In the genomic region with DNA sequence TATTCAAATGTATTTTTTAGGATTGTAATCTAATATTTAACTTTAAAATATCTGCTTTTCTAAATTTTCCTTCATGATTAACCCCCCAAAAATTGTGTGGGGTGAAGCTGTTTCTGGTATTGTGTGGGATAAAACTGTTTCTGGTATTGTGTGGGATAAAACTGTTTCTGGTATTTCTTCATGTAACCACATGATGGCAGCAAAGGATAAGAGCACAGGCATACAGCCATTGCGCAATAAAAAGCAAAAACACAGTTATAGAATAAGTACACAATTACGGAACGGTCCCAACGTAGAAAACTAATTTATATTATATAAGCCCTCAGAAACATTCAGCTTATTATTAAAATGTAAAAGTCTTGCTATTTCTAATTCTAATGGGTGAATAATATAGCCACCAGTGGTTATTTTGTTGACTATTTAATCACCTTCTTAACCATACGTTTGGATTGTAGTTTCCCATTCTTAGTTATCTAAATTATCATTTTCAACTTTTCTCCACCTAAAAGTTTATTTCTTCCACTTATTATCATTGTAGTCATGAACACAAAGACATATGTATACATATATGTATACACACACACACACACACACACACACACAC, we compare ENCODE assay signal across 8 cellular contexts.
A peak's percentile ranks its signal among the peaks of the same experiment; 100 is the strongest.
DNase-seq lines count a peak whose midpoint lies in the region; ATAC-seq, FAIRE-seq and TF ChIP-seq lines count a peak whose summit lies in the region.

No MANE protein-coding gene starts in this region.

- H3K9ac ChIP-seq in astrocyte (ENCODE audit: low read length) = no peak overlapping the region

- no peaks in the 10 kb centered on the region for H3K27me3 Mint-ChIP-seq in astrocyte (ENCODE audit: low read depth, unreplicated experiment)

- H3K4me3 ChIP-seq in NB4 (ENCODE audit: low read depth, low read length) (no peak overlapping the region), astrocyte (ENCODE audit: insufficient read depth, low read depth, low read length) (no peak overlapping the region)

- no peaks in the 10 kb centered on the region for H3K4me1 Mint-ChIP-seq in astrocyte (ENCODE audit: low read depth, unreplicated experiment)

- TF ChIP-seq POLR2A in GM12891 (IDR thresholded peaks at IDR 0.05; ENCODE audit: low read depth, low read length) (no peak), NB4 (IDR thresholded peaks at IDR 0.05; ENCODE audit: extremely low read depth, insufficient read length) (no peak)

- no peaks in the 10 kb centered on the region for H3K27me3 ChIP-seq in astrocyte (ENCODE audit: insufficient read depth, low read length)

- H3K27ac Mint-ChIP-seq in astrocyte (ENCODE audit: unreplicated experiment) = no peak overlapping the region

- no peaks in the 10 kb centered on the region for H3K9me3 ChIP-seq in astrocyte (ENCODE audit: insufficient read depth, low read depth, low read length)

- peak; percentile 43 for TF ChIP-seq CTCF in NB4 (IDR thresholded peaks at IDR 0.05; ENCODE audit: low read depth, low read length)
- TF ChIP-seq CTCF in astrocyte (IDR thresholded peaks at IDR 0.05; ENCODE audit: insufficient read depth, low read depth, low read length) = peak; percentile 79

- H3K4me3 Mint-ChIP-seq in astrocyte (ENCODE audit: unreplicated experiment) = no peak overlapping the region

- no peak overlapping the region for H2AFZ ChIP-seq in astrocyte (ENCODE audit: low read depth, low read length)

- H3K27ac ChIP-seq in astrocyte (ENCODE audit: low read depth, low read length) = no peak overlapping the region

- peak; percentile 82 for ATAC-seq in HG02588 (IDR thresholded peaks at IDR 0.05; ENCODE audit: unreplicated experiment)

- H3K4me2 ChIP-seq in astrocyte (ENCODE audit: low read length) = peak overlapping the region; percentile 38

- H3K36me3 ChIP-seq in astrocyte (ENCODE audit: insufficient read depth, low read length) = no peaks in the 10 kb centered on the region

- H4K20me1 ChIP-seq in astrocyte (ENCODE audit: insufficient read depth, low read length) = no peaks in the 10 kb centered on the region

- H3K9me3 Mint-ChIP-seq in astrocyte (ENCODE audit: unreplicated experiment) = no peaks in the 10 kb centered on the region

- DNase-seq in AML-193 (lab: John Stamatoyannopoulos, UW) (peak; percentile 38 to 64), GM12891 (ENCODE audit: insufficient read length, low spot score) (peak; percentile 10), NB4 (ENCODE audit: low read depth) (peak; percentile 59), astrocyte (ENCODE audit: low read depth) (peak; percentile 25), hepatic stellate cell (ENCODE audit: low spot score) (peak; percentile 4), superior temporal gyrus (ENCODE audit: extremely low spot score) (peak; percentile 83)
- no peak for DNase-seq in stimulated activated CD4-positive, alpha-beta T cell treated with anti-CD3 and anti-CD28 coated beads, Interleukin-1b, Interleukin-23, amount 100 ng/mL, for 48 hours

- no peaks in the 10 kb centered on the region for H3K79me2 ChIP-seq in astrocyte (ENCODE audit: insufficient read depth, low read length)

- no peaks in the 10 kb centered on the region for H3K4me1 ChIP-seq in astrocyte (ENCODE audit: insufficient read depth, low read length)

- FAIRE-seq in GM12891 (lab: Jason Lieb, UNC) (peak; percentile 20), astrocyte (lab: Jason Lieb, UNC) (no peak)

- no peaks in the 10 kb centered on the region for H3K36me3 Mint-ChIP-seq in astrocyte (ENCODE audit: low read depth, unreplicated experiment)

TF ChIP-seq in GM12891, 5 proteins besides CTCF, POLR2A, EP300 and RAD21:
- no peak for TF ChIP-seq POU2F2 (IDR thresholded peaks at IDR 0.05; ENCODE audit: low read depth, low read length)
- TF ChIP-seq TAF1 (IDR thresholded peaks at IDR 0.05; ENCODE audit: low read depth, low read length) = no peak
- TF ChIP-seq POLR2AphosphoS5 (IDR thresholded peaks at IDR 0.05; ENCODE audit: low read depth, low read length) = no peak
- no peak for TF ChIP-seq SPI1 (IDR thresholded peaks at IDR 0.05; ENCODE audit: low read depth, low read length)
- no peak for TF ChIP-seq PAX5 (IDR thresholded peaks at IDR 0.05; ENCODE audit: insufficient read depth, low read length, severe bottlenecking)
